Comparison of ENCODE assay signal across 17 cellular contexts in the genomic region with DNA sequence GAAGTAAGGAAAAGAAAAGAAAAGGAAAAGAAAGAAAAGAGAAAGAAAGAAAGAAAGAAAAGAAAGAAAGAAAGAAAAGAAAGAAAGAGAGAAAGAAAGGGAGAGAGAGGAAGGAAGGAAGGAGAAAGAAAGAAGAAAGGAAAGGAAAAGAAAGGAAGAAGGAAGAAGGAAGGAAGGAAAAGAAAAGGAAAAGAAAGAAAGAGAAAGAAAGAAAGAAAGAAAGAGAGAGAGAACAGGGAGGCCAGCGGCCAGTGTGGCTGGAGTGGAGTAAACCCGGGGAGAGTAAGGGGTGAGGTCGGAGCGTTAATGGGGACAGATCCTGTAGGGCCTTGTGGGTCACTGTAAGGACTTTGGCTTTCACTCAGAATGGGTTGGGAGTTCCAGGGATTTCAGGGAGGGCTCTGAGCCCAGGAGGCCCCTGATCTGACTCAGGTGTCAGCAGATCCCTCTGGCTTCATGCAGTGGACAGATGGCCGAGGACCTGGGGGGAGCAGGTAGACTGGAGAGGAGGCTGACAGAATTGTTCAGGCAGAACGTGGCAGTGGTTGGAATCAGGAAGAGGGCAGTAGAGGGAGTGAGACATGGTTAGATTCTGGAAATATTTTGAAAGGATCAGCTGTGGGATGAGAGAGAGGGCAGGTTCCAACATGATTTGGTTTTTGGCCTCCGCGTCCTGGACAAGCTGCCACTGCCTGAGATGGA. TPM values are rescaled to one million over a fixed set of nuclear protein-coding genes. Genes with fewer than 3 reads are reported as not detected.
A peak's percentile ranks its signal among the peaks of the same experiment; 100 is the strongest.
DNase-seq lines count a peak whose midpoint lies in the region; ATAC-seq, FAIRE-seq and TF ChIP-seq lines count a peak whose summit lies in the region.
"Had no signal": no experiment of that assay in that cellular context is flagged by ENCODE, and none has a peak within 500 bp of the region (broad histone marks: within the 10 kb centered on the region; RNA-seq: fewer than 3 reads in every experiment).

No MANE protein-coding gene starts in this region.

- no peaks in the 10 kb centered on the region for H3K36me3 ChIP-seq in esophagus squamous epithelium
- H3K36me3 ChIP-seq: SJSA1 had no signal

- no peak for TF ChIP-seq EP300 in A549 (IDR thresholded peaks at IDR 0.05)

- no peak for TF ChIP-seq CTCF in A549 (IDR thresholded peaks at IDR 0.05)
- peak in 1 of 6 experiments; percentile 24 for TF ChIP-seq CTCF in esophagus squamous epithelium (IDR thresholded peaks at IDR 0.05)

- no peak overlapping the region for H3K4me2 ChIP-seq in A549

- H3K27ac ChIP-seq in A549 (no peak overlapping the region), esophagus squamous epithelium (peak overlapping the region; percentile 69 to 80 (median 76))
- H3K27ac ChIP-seq: SJSA1 had no signal

- no peaks in the 10 kb centered on the region for H3K9me3 ChIP-seq in A549
- H3K9me3 ChIP-seq in esophagus squamous epithelium, result no peaks in the 10 kb centered on the region
- H3K9me3 ChIP-seq: SJSA1 had no signal

- CTCF ChIA-PET in A549 (lab: Yijun Ruan, JAX), result interaction anchor here (1.0 to 6.9 kb wide), 9 partner anchors 9 to 52 kb away, joined by 3 to 67 read pairs (median 4); a partner anchor contains a TSS

- DNase-seq in A549 (ENCODE audit: low read depth in 1 of 2, low spot score in 1 of 2), result no peak
- peak; percentile 70 for DNase-seq in NCI-H69 (lab: John Stamatoyannopoulos, UW)
- DNase-seq in esophagus squamous epithelium (lab: John Stamatoyannopoulos, UW), result no peak
- no peak for DNase-seq in epidermal melanocyte (ENCODE audit: insufficient read length, low spot score)
- DNase-seq in hypothalamus (lab: John Stamatoyannopoulos, UW), result no peak
- DNase-seq: activated CD8-positive, alpha-beta T cell treated with anti-CD3 and anti-CD28 coated beads, Interleukin-2, amount 10 ng/mL, durations not matched to agents 7 days and 5 days; activated gamma-delta T cell; endodermal cell; Karpas-422; left cardiac atrium; NCI-H146; NK-92 treated with Interleukin-12 subunit alpha and Interleukin-12 subunit beta, amount 100 ng/mL, for 24 hours had no signal

- H3K4me1 ChIP-seq in A549, result 0 out of 3 replicates have a peak, but pooled peaks cover under 1% of the 10 kb centered on the region
- H3K4me1 ChIP-seq in esophagus squamous epithelium, result peaks cover 16 to 80% (median 25%) of the 10 kb centered on the region in 3 donors
- H3K4me1 ChIP-seq: SJSA1 had no signal

- H3K27me3 ChIP-seq in esophagus squamous epithelium, result peaks cover 0 to 7% (median 0%) of the 10 kb centered on the region in 4 donors
- H3K27me3 ChIP-seq: SJSA1 had no signal

- TF ChIP-seq POLR2A in A549 (IDR thresholded peaks at IDR 0.05; ENCODE audit: low read length) (no peak), esophagus squamous epithelium (IDR thresholded peaks at IDR 0.05) (no peak)

- ATAC-seq in A549, result peak; percentile 33 to 39; a peak in 5 of 6 replicates
- no peak for ATAC-seq in GM18867 (IDR thresholded peaks at IDR 0.05; ENCODE audit: unreplicated experiment)
- ATAC-seq: activated CD8-positive, alpha-beta T cell treated with anti-CD3 and anti-CD28 coated beads, Interleukin-2, amount 10 ng/mL, durations not matched to agents 7 days and 5 days; left cardiac atrium had no signal

- FAIRE-seq in A549 (lab: Jason Lieb, UNC), result no peak
- FAIRE-seq: D721Med had no signal

- intact Hi-C loops in esophagus squamous epithelium (cut with DNase I), result no loop called here

- no peak overlapping the region for H3K4me3 ChIP-seq in A549
- no peak overlapping the region for H3K4me3 ChIP-seq in esophagus squamous epithelium
- H3K4me3 ChIP-seq: SJSA1 had no signal

- WGBS in A549 (ENCODE audit: missing lambda C conversion rate), result 60% methylated on average over 8 of the region's 8 CpGs
- 23 to 37% methylated on average over 8 of the region's 8 CpGs for WGBS in esophagus squamous epithelium, 2 donors

- no peak for TF ChIP-seq RAD21 in A549 (conservative IDR thresholded peaks at IDR 0.05 in 1 of 2, IDR thresholded peaks at IDR 0.05 in 1 of 2)

- POLR2A ChIA-PET in A549 (lab: Yijun Ruan, JAX), result no interaction called here

TF ChIP-seq in A549, 52 proteins besides CTCF, POLR2A, EP300 and RAD21 (continues in another document):
- TF ChIP-seq CEBPB (IDR thresholded peaks at IDR 0.05) (no peak), EHF (CRISPR knock-in tag; IDR thresholded peaks at IDR 0.05) (no peak), CBX2 (IDR thresholded peaks at IDR 0.05; ENCODE audit: borderline replicate concordance, low read depth) (no peak), ZFP36 (IDR thresholded peaks at IDR 0.05; ENCODE audit: borderline replicate concordance, partially characterized antibody) (no peak), CHD4 (IDR thresholded peaks at IDR 0.05; ENCODE audit: borderline replicate concordance) (no peak), NR3C1 (IDR thresholded peaks at IDR 0.05) (no peak), HDAC2 (IDR thresholded peaks at IDR 0.05) (no peak), JUN (IDR thresholded peaks at IDR 0.05) (no peak), KDM1A (IDR thresholded peaks at IDR 0.05; ENCODE audit: low read depth) (no peak)
- TF ChIP-seq, protein P1, sequence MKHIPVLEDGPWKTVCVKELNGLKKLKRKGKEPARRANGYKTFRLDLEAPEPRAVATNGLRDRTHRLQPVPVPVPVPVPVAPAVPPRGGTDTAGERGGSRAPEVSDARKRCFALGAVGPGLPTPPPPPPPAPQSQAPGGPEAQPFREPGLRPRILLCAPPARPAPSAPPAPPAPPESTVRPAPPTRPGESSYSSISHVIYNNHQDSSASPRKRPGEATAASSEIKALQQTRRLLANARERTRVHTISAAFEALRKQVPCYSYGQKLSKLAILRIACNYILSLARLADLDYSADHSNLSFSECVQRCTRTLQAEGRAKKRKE (CRISPR knock-in tag; IDR thresholded peaks at IDR 0.05; ENCODE audit: low read depth), result no peak
- TF ChIP-seq, protein P2, sequence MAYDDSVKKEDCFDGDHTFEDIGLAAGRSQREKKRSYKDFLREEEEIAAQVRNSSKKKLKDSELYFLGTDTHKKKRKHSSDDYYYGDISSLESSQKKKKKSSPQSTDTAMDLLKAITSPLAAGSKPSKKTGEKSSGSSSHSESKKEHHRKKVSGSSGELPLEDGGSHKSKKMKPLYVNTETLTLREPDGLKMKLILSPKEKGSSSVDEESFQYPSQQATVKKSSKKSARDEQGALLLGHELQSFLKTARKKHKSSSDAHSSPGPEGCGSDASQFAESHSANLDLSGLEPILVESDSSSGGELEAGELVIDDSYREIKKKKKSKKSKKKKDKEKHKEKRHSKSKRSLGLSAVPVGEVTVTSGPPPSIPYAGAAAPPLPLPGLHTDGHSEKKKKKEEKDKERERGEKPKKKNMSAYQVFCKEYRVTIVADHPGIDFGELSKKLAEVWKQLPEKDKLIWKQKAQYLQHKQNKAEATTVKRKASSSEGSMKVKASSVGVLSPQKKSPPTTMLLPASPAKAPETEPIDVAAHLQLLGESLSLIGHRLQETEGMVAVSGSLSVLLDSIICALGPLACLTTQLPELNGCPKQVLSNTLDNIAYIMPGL (CRISPR knock-in tag; IDR thresholded peaks at IDR 0.05; ENCODE audit: borderline replicate concordance), result no peak
- TF ChIP-seq, protein P3, sequence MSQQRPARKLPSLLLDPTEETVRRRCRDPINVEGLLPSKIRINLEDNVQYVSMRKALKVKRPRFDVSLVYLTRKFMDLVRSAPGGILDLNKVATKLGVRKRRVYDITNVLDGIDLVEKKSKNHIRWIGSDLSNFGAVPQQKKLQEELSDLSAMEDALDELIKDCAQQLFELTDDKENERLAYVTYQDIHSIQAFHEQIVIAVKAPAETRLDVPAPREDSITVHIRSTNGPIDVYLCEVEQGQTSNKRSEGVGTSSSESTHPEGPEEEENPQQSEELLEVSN (IDR thresholded peaks at IDR 0.05; ENCODE audit: borderline replicate concordance, low read depth), result no peak

RNA-seq across cellular contexts. Expression of a gene that starts 19.8 kb away (rescaled TPM):
- polyA plus RNA-seq in A549 (2011; rRNA removed) (0.32 and 0.46 TPM in 2 replicates), A549 (2017; fragmentation: RNase III; extraction: RNeasy Plus Mini Kit Qiagen cat#74134 plus additional on column Dnase treatment) (0.16 TPM in 1 of 3 replicates, not detected in the others)
- 0.05 and 0.07 TPM in 2 replicates for polyA plus RNA-seq in A549 (2012; cell fraction: cytosol; rRNA removed)
- polyA plus RNA-seq in A549 (2012; cell fraction: nucleus; rRNA removed), result 0.17 TPM in 1 of 2 replicates, not detected in the other
- polyA minus RNA-seq in A549 (2011; rRNA and poly(A)+ RNA removed), result not detected in 2 replicates
- 100 to 1,000 TPM; 282 to 837 (median 489) TPM for total RNA-seq in esophagus squamous epithelium
- total RNA-seq: activated CD8-positive, alpha-beta T cell treated with anti-CD3 and anti-CD28 coated beads, Interleukin-2, amount 10 ng/mL, durations not matched to agents 7 days and 5 days; endodermal cell; pulmonary artery endothelial cell; SJSA1 had no signal
- polyA plus RNA-seq: AG04450 had no signal

RNA-seq across cellular contexts. Expression of a gene that starts 39.0 kb away (rescaled TPM):
- polyA plus RNA-seq in A549 (2011; rRNA removed) (0.06 and 0.13 TPM in 2 replicates), A549 (2017; fragmentation: RNase III; extraction: RNeasy Plus Mini Kit Qiagen cat#74134 plus additional on column Dnase treatment) (0.09 to 0.16 TPM (median 0.12 TPM) in 3 replicates)
- polyA plus RNA-seq in A549 (2012; cell fraction: cytosol; rRNA removed), result 0.06 and 0.09 TPM in 2 replicates
- polyA plus RNA-seq in A549 (2012; cell fraction: nucleus; rRNA removed), result 0.92 and 1.1 TPM in 2 replicates
- polyA minus RNA-seq in A549 (2011; rRNA and poly(A)+ RNA removed), result 0.21 and 0.29 TPM in 2 replicates
- 1 to 10 TPM; 1.3 to 8.2 (median 1.6) TPM for total RNA-seq in esophagus squamous epithelium
- total RNA-seq: pulmonary artery endothelial cell, SJSA1 had no signal

RNA-seq across cellular contexts. Expression of a gene that starts 42.8 kb away (rescaled TPM):
- polyA plus RNA-seq in A549 (2011; rRNA removed), result not detected in 2 replicates
- 0.06 and 0.13 TPM in 2 replicates for polyA plus RNA-seq in A549 (2012; cell fraction: cytosol; rRNA removed)
- polyA plus RNA-seq in A549 (2012; cell fraction: nucleus; rRNA removed), result 0.10 and 0.13 TPM in 2 replicates
- not detected in 3 replicates for polyA plus RNA-seq in A549 (2017; fragmentation: RNase III; extraction: RNeasy Plus Mini Kit Qiagen cat#74134 plus additional on column Dnase treatment)
- polyA minus RNA-seq in A549 (2011; rRNA and poly(A)+ RNA removed), result not detected in 2 replicates
- 10 to 100 TPM in 2 of 4 donors, 1 to 10 TPM in 1, not detected in 1; 3.9 to 29.9 (median 10.1) TPM for total RNA-seq in esophagus squamous epithelium
- total RNA-seq: SJSA1 had no signal

RNA-seq across cellular contexts. Expression of a gene that starts 47.2 kb away (rescaled TPM):
- polyA plus RNA-seq in A549 (2011; rRNA removed) (not detected in 2 replicates), A549 (2017; fragmentation: RNase III; extraction: RNeasy Plus Mini Kit Qiagen cat#74134 plus additional on column Dnase treatment) (0.15 TPM in 1 of 3 replicates, not detected in the others)
- polyA plus RNA-seq in A549 (2012; cell fraction: cytosol; rRNA removed), result 0.20 and 0.21 TPM in 2 replicates
- polyA plus RNA-seq in A549 (2012; cell fraction: nucleus; rRNA removed), result 0.09 and 0.12 TPM in 2 replicates
- not detected in 2 replicates for polyA minus RNA-seq in A549 (2011; rRNA and poly(A)+ RNA removed)
- total RNA-seq in esophagus squamous epithelium, result not detected
- total RNA-seq: left cardiac atrium, pulmonary artery endothelial cell, SJSA1 had no signal
- polyA plus RNA-seq: AG04450 had no signal

RNA-seq across cellular contexts. Expression of a gene that starts 54.3 kb away (rescaled TPM):
- polyA plus RNA-seq in A549 (2011; rRNA removed) (0.08 and 0.09 TPM in 2 replicates), A549 (2017; fragmentation: RNase III; extraction: RNeasy Plus Mini Kit Qiagen cat#74134 plus additional on column Dnase treatment) (0.04 to 0.12 TPM (median 0.06 TPM) in 3 replicates)
- polyA plus RNA-seq in A549 (2012; cell fraction: cytosol; rRNA removed), result 0.04 TPM in 2 replicates
- 0.47 and 0.66 TPM in 2 replicates for polyA plus RNA-seq in A549 (2012; cell fraction: nucleus; rRNA removed)
- not detected in 2 replicates for polyA minus RNA-seq in A549 (2011; rRNA and poly(A)+ RNA removed)
- under 1 TPM in 2 of 4 donors, not detected in 2; 0.19 to 0.47 TPM for total RNA-seq in esophagus squamous epithelium
- total RNA-seq: activated CD8-positive, alpha-beta T cell treated with anti-CD3 and anti-CD28 coated beads, Interleukin-2, amount 10 ng/mL, durations not matched to agents 7 days and 5 days; pulmonary artery endothelial cell; SJSA1 had no signal
- polyA plus RNA-seq: AG04450 had no signal

Comparison
In these comparisons a context has a peak if more than half of its experiments do, and no peak if none do; other contexts are left out.
1. H3K27ac ChIP-seq: peak in esophagus squamous epithelium (4 of 4); none in A549 (0 of 2).